In genomic region chr2:11753886-11754704, GRCh38 we compare ENCODE assay signal across 8 cellular contexts. TPM values are rescaled to one million over a fixed set of nuclear protein-coding genes. Genes with fewer than 3 reads are reported as not detected.
DNase-seq lines count a peak whose midpoint lies in the region; ATAC-seq lines count a peak whose summit lies in the region.

No MANE protein-coding gene starts in this region.

- peak; percentile 52 to 85 (median 57) for DNase-seq in CD4-positive, CD25-positive, alpha-beta regulatory T cell
- DNase-seq in SHP77 (lab: John Stamatoyannopoulos, UW): peak; percentile 61 to 68
- DNase-seq in immature natural killer cell: peak; percentile 43 to 64 (median 54)
- peak; percentile 54 to 71 for DNase-seq in stimulated activated CD8-positive, alpha-beta memory T cell treated with anti-CD3 and anti-CD28 coated beads, Interleukin-15, amount 100 ng/mL, for 4 hours (ENCODE audit: low read depth in 2 of 2)
- DNase-seq in epidermal melanocyte (ENCODE audit: insufficient read length, low spot score): no peak

- H3K9me3 ChIP-seq in CD4-positive, CD25-positive, alpha-beta regulatory T cell (ENCODE audit: control insufficient read depth in 2 of 2, low read length in 2 of 2): no peaks in the 10 kb centered on the region

- H3K27me3 ChIP-seq in CD4-positive, CD25-positive, alpha-beta regulatory T cell (ENCODE audit: control insufficient read depth, insufficient read depth, low read length): no peaks in the 10 kb centered on the region

- peak; percentile 71 to 73 for ATAC-seq in CD4-positive, CD25-positive, alpha-beta regulatory T cell (ENCODE audit: low read depth in 2 of 2)
- ATAC-seq in GM19438 (IDR thresholded peaks at IDR 0.05; ENCODE audit: low read depth, unreplicated experiment) (peak; percentile 34), HG03521 (IDR thresholded peaks at IDR 0.05; ENCODE audit: unreplicated experiment) (peak; percentile 18)

- H3K4me1 Mint-ChIP-seq in CD4-positive, CD25-positive, alpha-beta regulatory T cell: peaks cover 49 to 95% (median 74%) of the 10 kb centered on the region in 4 donors
- peaks cover 88% of the 10 kb centered on the region for H3K4me1 Mint-ChIP-seq in activated naive CD8-positive, alpha-beta T cell (ENCODE audit: low read depth)
- peaks cover 89 to 96% of the 10 kb centered on the region in 2 donors for H3K4me1 Mint-ChIP-seq in immature natural killer cell

- H3K36me3 Mint-ChIP-seq in CD4-positive, CD25-positive, alpha-beta regulatory T cell: peaks cover 5% of the 10 kb centered on the region
- peaks cover 4% of the 10 kb centered on the region for H3K36me3 Mint-ChIP-seq in activated naive CD8-positive, alpha-beta T cell
- no peaks in the 10 kb centered on the region for H3K36me3 Mint-ChIP-seq in immature natural killer cell

- no peaks in the 10 kb centered on the region for H3K36me3 ChIP-seq in CD4-positive, CD25-positive, alpha-beta regulatory T cell (ENCODE audit: control insufficient read depth, insufficient read depth, low read length)

- peak overlapping the region; percentile 88 for H3K27ac ChIP-seq in CD4-positive, CD25-positive, alpha-beta regulatory T cell (ENCODE audit: insufficient read depth, low read length, poor library complexity, severe bottlenecking)

- no peaks in the 10 kb centered on the region for H3K9me3 Mint-ChIP-seq in CD4-positive, CD25-positive, alpha-beta regulatory T cell
- no peaks in the 10 kb centered on the region for H3K9me3 Mint-ChIP-seq in activated naive CD8-positive, alpha-beta T cell (ENCODE audit: low read depth)
- no peaks in the 10 kb centered on the region for H3K9me3 Mint-ChIP-seq in immature natural killer cell

- H3K4me3 Mint-ChIP-seq in CD4-positive, CD25-positive, alpha-beta regulatory T cell: peak overlapping the region; percentile 83 to 92 (median 84)
- peak overlapping the region; percentile 85 for H3K4me3 Mint-ChIP-seq in activated naive CD8-positive, alpha-beta T cell
- H3K4me3 Mint-ChIP-seq in immature natural killer cell: peak overlapping the region; percentile 82 to 95 (median 86)

- peak overlapping the region; percentile 92 to 98 (median 96) for H3K27ac Mint-ChIP-seq in CD4-positive, CD25-positive, alpha-beta regulatory T cell
- H3K27ac Mint-ChIP-seq in activated naive CD8-positive, alpha-beta T cell: peak overlapping the region; percentile 97
- H3K27ac Mint-ChIP-seq in immature natural killer cell: peak overlapping the region; percentile 89 to 97 (median 96)

- peak overlapping the region; percentile 78 for H3K4me3 ChIP-seq in CD4-positive, CD25-positive, alpha-beta regulatory T cell (ENCODE audit: low read depth, low read length)

- peaks cover 76% of the 10 kb centered on the region for H3K4me1 ChIP-seq in CD4-positive, CD25-positive, alpha-beta regulatory T cell (ENCODE audit: control insufficient read depth, insufficient read depth, low read length, poor library complexity, severe bottlenecking)

- no peaks in the 10 kb centered on the region for H3K27me3 Mint-ChIP-seq in CD4-positive, CD25-positive, alpha-beta regulatory T cell
- H3K27me3 Mint-ChIP-seq in activated naive CD8-positive, alpha-beta T cell: no peaks in the 10 kb centered on the region
- peaks cover 0 to 6% (median 4%) of the 10 kb centered on the region in 3 donors for H3K27me3 Mint-ChIP-seq in immature natural killer cell (ENCODE audit: low read depth in 3 of 3)

RNA-seq across cellular contexts. Expression of gene LPIN1, which starts 7.7 kb away (rescaled TPM):
- total RNA-seq in CD4-positive, CD25-positive, alpha-beta regulatory T cell: 94.9 TPM
- 10 to 100 TPM; 20.3 to 27.0 (median 24.4) TPM for polyA plus RNA-seq in CD4-positive, CD25-positive, alpha-beta regulatory T cell
- 10 to 100 TPM; 14.1 to 34.0 (median 16.3) TPM for polyA plus RNA-seq in immature natural killer cell

Comparison
In these comparisons a context has a peak if more than half of its experiments do, and no peak if none do; other contexts are left out.
1. ATAC-seq: peak in every context shown above with its lines; median percentile 72 in CD4-positive, CD25-positive, alpha-beta regulatory T cell; 34 in GM19438; 18 in HG03521.